Comparison of ENCODE assay signal across 1 cellular context in the genomic region with DNA sequence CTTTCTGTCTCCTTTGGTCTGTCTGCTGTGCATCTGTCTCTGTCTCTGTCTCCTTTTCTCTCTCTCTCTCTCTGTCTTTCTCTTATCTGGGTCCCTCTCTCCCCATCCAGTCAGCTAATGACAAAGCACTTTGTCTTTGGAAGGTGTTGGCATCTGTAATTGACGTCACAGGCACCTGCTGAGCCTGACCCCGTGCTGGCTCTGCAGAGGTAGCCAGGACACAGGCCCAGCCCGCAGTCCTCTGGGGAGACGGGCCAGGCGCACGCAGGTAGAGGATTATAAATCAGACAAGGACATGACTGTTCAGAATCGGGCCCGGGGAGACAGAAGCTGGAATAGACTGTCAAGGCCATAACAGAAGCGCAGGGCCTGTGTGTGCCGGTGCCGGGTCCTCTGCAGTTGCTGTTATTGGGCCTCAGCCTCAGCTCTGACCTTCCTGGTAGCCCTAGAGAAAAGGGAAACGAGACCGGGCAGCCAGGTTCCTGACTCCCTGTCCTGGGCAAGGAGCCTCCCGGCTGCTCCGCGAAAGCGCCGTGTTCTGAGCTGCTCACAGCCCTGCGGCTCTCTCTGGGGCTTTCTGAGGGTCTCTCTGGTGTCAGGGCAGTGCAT.
A peak's percentile ranks its signal among the peaks of the same experiment; 100 is the strongest.
TF ChIP-seq lines count a peak whose summit lies in the region.

No MANE protein-coding gene starts in this region.

TF ChIP-seq in H1, 55 proteins besides CTCF, POLR2A, EP300 and RAD21:
- TF ChIP-seq RBBP5 (IDR thresholded peaks at IDR 0.05; ENCODE audit: borderline replicate concordance, low read depth, low read length) (no peak), SP4 (IDR thresholded peaks at IDR 0.05; ENCODE audit: low read length) (no peak), BCL11A (IDR thresholded peaks at IDR 0.05; ENCODE audit: low read depth in 2 of 2, low read length in 2 of 2) (no peak), BACH1 (IDR thresholded peaks at IDR 0.05; ENCODE audit: low read length) (no peak; the same call in 1 of the 2 replicates), GABPA (IDR thresholded peaks at IDR 0.05; ENCODE audit: borderline replicate concordance, insufficient read depth, low read length) (no peak), CHD2 (IDR thresholded peaks at IDR 0.05; ENCODE audit: low read length) (no peak), SIX5 (IDR thresholded peaks at IDR 0.05; ENCODE audit: low read depth, low read length) (no peak), CHD7 (IDR thresholded peaks at IDR 0.05; ENCODE audit: insufficient replicate concordance, low read length) (no peak), TAF7 (optimal IDR thresholded peaks at IDR 0.05; ENCODE audit: borderline replicate concordance, low read depth, low read length) (peak; percentile 18), PHF8 (conservative IDR thresholded peaks at IDR 0.05; ENCODE audit: low read depth, low read length) (no peak), SRF (IDR thresholded peaks at IDR 0.05; ENCODE audit: low read depth, low read length) (no peak), EZH2 (IDR thresholded peaks at IDR 0.05; ENCODE audit: low read depth, low read length, severe bottlenecking) (no peak), E2F6 (IDR thresholded peaks at IDR 0.05) (no peak), TAF1 (IDR thresholded peaks at IDR 0.05; ENCODE audit: low read depth, low read length) (0 out of 2 replicates have a peak, but pooled peaks have one; percentile 24), KDM4A (IDR thresholded peaks at IDR 0.05; ENCODE audit: low read depth, low read length, severe bottlenecking) (no peak), CTBP2 (IDR thresholded peaks at IDR 0.05; ENCODE audit: borderline replicate concordance, insufficient read depth, insufficient read length, low read length) (no peak), MAX (IDR thresholded peaks at IDR 0.05) (no peak), YY1 (IDR thresholded peaks at IDR 0.05; ENCODE audit: low read depth, low read length) (no peak), MAFK (IDR thresholded peaks at IDR 0.05; ENCODE audit: low read depth, low read length) (peak; percentile 9; the same call in 1 of the 2 replicates), TCF12 (IDR thresholded peaks at IDR 0.05; ENCODE audit: low read depth, low read length) (no peak), KDM5A (IDR thresholded peaks at IDR 0.05; ENCODE audit: low read length) (no peak), EGR1 (IDR thresholded peaks at IDR 0.05; ENCODE audit: borderline replicate concordance, low read depth, low read length) (no peak), SUZ12 (IDR thresholded peaks at IDR 0.05; ENCODE audit: low read length) (no peak), POU5F1 (IDR thresholded peaks at IDR 0.05; ENCODE audit: low read depth, low read length) (no peak), HDAC2 (IDR thresholded peaks at IDR 0.05; ENCODE audit: borderline replicate concordance in 1 of 2, low read depth in 2 of 2, low read length in 2 of 2) (no peak), SP2 (IDR thresholded peaks at IDR 0.05; ENCODE audit: low read length) (no peak), CREB1 (IDR thresholded peaks at IDR 0.05) (peak; percentile 56; the same call in 1 of the 2 replicates), BRCA1 (IDR thresholded peaks at IDR 0.05; ENCODE audit: low read depth, low read length) (no peak), SIRT6 (IDR thresholded peaks at IDR 0.05; ENCODE audit: low read length) (no peak), FOSL1 (IDR thresholded peaks at IDR 0.05; ENCODE audit: insufficient read depth, low read depth, low read length) (no peak), JUN (IDR thresholded peaks at IDR 0.05; ENCODE audit: low read depth, low read length) (no peak), HDAC6 (IDR thresholded peaks at IDR 0.05; ENCODE audit: low read depth, low read length) (no peak), SIN3A (conservative IDR thresholded peaks at IDR 0.05 in 1 of 2, IDR thresholded peaks at IDR 0.05 in 1 of 2; ENCODE audit: low read depth in 1 of 2, low read length in 2 of 2) (no peak), POLR2AphosphoS5 (IDR thresholded peaks at IDR 0.05; ENCODE audit: low read depth, low read length) (no peak)
- TF ChIP-seq, protein P1, sequence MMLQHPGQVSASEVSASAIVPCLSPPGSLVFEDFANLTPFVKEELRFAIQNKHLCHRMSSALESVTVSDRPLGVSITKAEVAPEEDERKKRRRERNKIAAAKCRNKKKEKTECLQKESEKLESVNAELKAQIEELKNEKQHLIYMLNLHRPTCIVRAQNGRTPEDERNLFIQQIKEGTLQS (IDR thresholded peaks at IDR 0.05; ENCODE audit: insufficient read depth, low read depth, low read length): no peak
TF ChIP-seq in H1: peak in this region for 4.
